ENCODE assay signal across 8 cellular contexts in the genomic region with DNA sequence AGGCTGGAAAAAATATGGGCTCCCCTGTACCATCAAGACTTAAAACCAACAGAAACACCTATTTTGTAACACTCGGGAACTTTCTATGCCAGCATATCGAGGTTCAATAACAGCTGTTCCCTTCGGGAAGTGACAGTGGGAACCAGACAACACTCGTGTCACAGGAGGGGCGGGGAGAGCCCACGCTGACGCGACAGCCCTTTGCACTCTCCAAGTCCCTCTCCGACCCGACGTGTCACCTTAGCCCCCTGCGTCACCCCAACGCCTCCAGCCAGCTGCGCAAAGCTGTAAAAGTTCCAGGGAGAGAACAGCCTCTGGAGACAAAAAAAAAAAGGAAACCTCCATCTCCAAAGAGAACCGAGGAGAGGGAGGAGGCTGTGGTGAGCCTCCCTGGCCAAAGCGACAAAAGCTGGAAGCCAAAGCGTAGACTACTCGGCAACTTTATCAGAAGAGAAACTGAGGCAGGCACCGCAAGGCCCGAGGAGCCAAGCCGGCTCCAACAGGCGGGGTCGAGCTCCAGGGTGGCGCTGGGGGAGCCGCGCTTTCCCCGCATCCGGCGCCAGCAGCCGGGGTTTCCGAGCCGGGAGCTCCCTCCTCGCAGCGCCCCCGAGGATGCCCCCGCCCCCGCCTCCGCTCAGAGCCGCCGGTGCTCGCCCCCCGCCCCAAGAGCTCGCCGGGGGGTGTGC. TPM values are rescaled to one million over a fixed set of nuclear protein-coding genes. Genes with fewer than 3 reads are reported as not detected.
DNase-seq lines count a peak whose midpoint lies in the region; ATAC-seq and TF ChIP-seq lines count a peak whose summit lies in the region.

No MANE protein-coding gene starts in this region.

- H3K9me3 ChIP-seq in AG04450 (ENCODE audit: control insufficient read depth, insufficient read depth, low read length), result peaks cover 8% of the 10 kb centered on the region; the same call in 1 of the 2 replicates

- H3K36me3 Mint-ChIP-seq in memory B cell, result no peaks in the 10 kb centered on the region

- no peak for TF ChIP-seq CTCF in AG04450 (IDR thresholded peaks at IDR 0.05; ENCODE audit: low read depth, low read length)
- no peak for TF ChIP-seq CTCF in HL-60 (IDR thresholded peaks at IDR 0.05; ENCODE audit: insufficient read depth, low read length)
- no peak for TF ChIP-seq CTCF in coronary artery (IDR thresholded peaks at IDR 0.05)

- peak overlapping the region; percentile 86 for H3K4me3 Mint-ChIP-seq in memory B cell

- no peaks in the 10 kb centered on the region for H3K27me3 Mint-ChIP-seq in memory B cell

- peaks cover 11% of the 10 kb centered on the region for H3K4me1 Mint-ChIP-seq in memory B cell

- H3K27me3 ChIP-seq in AG04450 (ENCODE audit: control insufficient read depth, insufficient read depth, low read length), result no peaks in the 10 kb centered on the region
- no peaks in the 10 kb centered on the region for H3K27me3 ChIP-seq in HL-60 (ENCODE audit: insufficient read depth, poor library complexity, severe bottlenecking)

- H3K4me3 ChIP-seq in AG04450 (ENCODE audit: low read depth, low read length) (peak overlapping the region; percentile 93), HL-60 (replicated peaks; ENCODE audit: insufficient read depth, low read length) (peak overlapping the region; percentile 75), coronary artery (peak overlapping the region; percentile 88)

- H3K9me3 Mint-ChIP-seq in memory B cell, result no peaks in the 10 kb centered on the region

- CTCF ChIA-PET in AG04450 (lab: Charles Lee), result no interaction called here

- ATAC-seq in GM19328 (IDR thresholded peaks at IDR 0.05; ENCODE audit: unreplicated experiment) (peak; percentile 12), memory B cell (ENCODE audit: low read depth) (peak; percentile 15)
- ATAC-seq in activated CD4-positive, CD25-positive, alpha-beta regulatory T cell treated with anti-CD3 and anti-CD28 coated beads, Interleukin-2, amount 50 U/mL, for 24 hours, result peak; percentile 28 to 39

- POLR2A ChIA-PET in AG04450 (lab: Yijun Ruan, JAX), result interaction anchor here (0.6 to 1.9 kb wide), 6 partner anchors 13 to 820 kb away, joined by 5 to 14 read pairs (median 6); a partner anchor contains a TSS

- DNase-seq in AG04450 (ENCODE audit: low read depth, low spot score), result no peak
- peak; percentile 9 to 28 for DNase-seq in HL-60 (ENCODE audit: low read depth in 1 of 2, low spot score in 1 of 2)
- DNase-seq in coronary artery (ENCODE audit: low spot score), result peak; percentile 87
- peak in 1 of 2 donors; percentile 31 for DNase-seq in memory B cell (ENCODE audit: low spot score in 2 of 2)
- peak; percentile 27 to 44 for DNase-seq in stimulated activated CD8-positive, alpha-beta memory T cell treated with anti-CD3 and anti-CD28 coated beads, Interleukin-15, amount 100 ng/mL, for 4 hours (ENCODE audit: low read depth in 2 of 2)
- no peak for DNase-seq in NCI-H1436 (lab: John Stamatoyannopoulos, UW)

- peak overlapping the region; percentile 88 for H3K27ac ChIP-seq in AG04450 (ENCODE audit: low read depth, low read length)
- 0 out of 2 replicates have a peak overlapping the region, but pooled peaks have one; percentile 35 for H3K27ac ChIP-seq in HL-60 (replicated peaks)
- H3K27ac ChIP-seq in coronary artery, result peak overlapping the region; percentile 98

- peak overlapping the region; percentile 78 for H3K27ac Mint-ChIP-seq in memory B cell

RNA-seq across cellular contexts. Expression of a gene that starts 0.8 kb away (rescaled TPM):
- 54.2 and 69.4 TPM in 2 replicates for polyA plus RNA-seq in AG04450 (2011; rRNA removed)
- polyA minus RNA-seq in AG04450 (2011; rRNA and poly(A)+ RNA removed), result 39.8 and 42.8 TPM in 2 replicates

Comparison
In these comparisons a context has a peak if more than half of its experiments do, and no peak if none do; other contexts are left out.
1. DNase-seq: peak in HL-60 (2 of 2), coronary artery (single experiment) and stimulated activated CD8-positive, alpha-beta memory T cell treated with anti-CD3 and anti-CD28 coated beads, Interleukin-15, amount 100 ng/mL, for 4 hours (2 of 2); none in AG04450 (single experiment) and NCI-H1436 (single experiment).
2. H3K27ac ChIP-seq: peak in every context shown above with its lines; median percentile 98 in coronary artery; 88 in AG04450; 35 in HL-60.
3. Peak in every context shown above with its lines, with median percentiles within 50 percentile points of each other: H3K4me3 ChIP-seq and ATAC-seq.